8 cellular contexts compared by ENCODE assay signal in genomic region chr9:107487521-107488399, GRCh38. TPM values are rescaled to one million over a fixed set of nuclear protein-coding genes. Genes with fewer than 3 reads are reported as not detected.
DNase-seq lines count a peak whose midpoint lies in the region; ATAC-seq and TF ChIP-seq lines count a peak whose summit lies in the region.

No MANE protein-coding gene starts in this region.

- H3K36me3 ChIP-seq in WERI-Rb-1 (no peaks in the 10 kb centered on the region; the same call in 1 of the 2 replicates), parathyroid adenoma (ENCODE audit: control insufficient read depth, insufficient read depth, low read length) (no peaks in the 10 kb centered on the region)

- no peak overlapping the region for H3K4me3 Mint-ChIP-seq in activated CD4-positive, alpha-beta memory T cell treated with anti-CD3 and anti-CD28 coated beads for 36 hours
- no peak overlapping the region for H3K4me3 Mint-ChIP-seq in activated CD4-positive, alpha-beta memory T cell treated with anti-CD3 and anti-CD28 coated beads, Interleukin-2, amount 10 ng/mL, durations not matched to agents 7 days and 5 days
- H3K4me3 Mint-ChIP-seq in glutamatergic neuron (ENCODE audit: unreplicated experiment): peak overlapping the region; percentile 46

- H3K4me1 ChIP-seq in parathyroid adenoma: no peaks in the 10 kb centered on the region

- TF ChIP-seq CTCF in WERI-Rb-1 (IDR thresholded peaks at IDR 0.05; ENCODE audit: low read depth, low read length): peak; percentile 96
- TF ChIP-seq CTCF in glutamatergic neuron (IDR thresholded peaks at IDR 0.05; ENCODE audit: partially characterized antibody, unreplicated experiment): peak; percentile 71
- TF ChIP-seq CTCF in parathyroid adenoma (IDR thresholded peaks at IDR 0.05): peak; percentile 31

- H3K79me2 ChIP-seq in parathyroid adenoma: no peaks in the 10 kb centered on the region

- intact Hi-C loops in activated CD4-positive, alpha-beta memory T cell treated with anti-CD3 and anti-CD28 coated beads for 36 hours (cut with micrococcal nuclease): no loop called here

- peak; percentile 33 for DNase-seq in activated CD4-positive, alpha-beta memory T cell treated with anti-CD3 and anti-CD28 coated beads for 36 hours
- no peak for DNase-seq in activated CD4-positive, alpha-beta memory T cell treated with anti-CD3 and anti-CD28 coated beads, Interleukin-2, amount 10 ng/mL, durations not matched to agents 7 days and 5 days
- DNase-seq in WERI-Rb-1 (peak; percentile 76), glutamatergic neuron (peak; percentile 78)

- no peaks in the 10 kb centered on the region for H3K36me3 Mint-ChIP-seq in activated CD4-positive, alpha-beta memory T cell treated with anti-CD3 and anti-CD28 coated beads for 36 hours
- H3K36me3 Mint-ChIP-seq in activated CD4-positive, alpha-beta memory T cell treated with anti-CD3 and anti-CD28 coated beads, Interleukin-2, amount 10 ng/mL, durations not matched to agents 7 days and 5 days (ENCODE audit: low read depth): no peaks in the 10 kb centered on the region
- no peaks in the 10 kb centered on the region for H3K36me3 Mint-ChIP-seq in glutamatergic neuron (ENCODE audit: unreplicated experiment)

- no peaks in the 10 kb centered on the region for H3K9me3 Mint-ChIP-seq in activated CD4-positive, alpha-beta memory T cell treated with anti-CD3 and anti-CD28 coated beads for 36 hours
- no peaks in the 10 kb centered on the region for H3K9me3 Mint-ChIP-seq in activated CD4-positive, alpha-beta memory T cell treated with anti-CD3 and anti-CD28 coated beads, Interleukin-2, amount 10 ng/mL, durations not matched to agents 7 days and 5 days
- peaks cover 8% of the 10 kb centered on the region for H3K9me3 Mint-ChIP-seq in glutamatergic neuron (ENCODE audit: unreplicated experiment)

- H3K4me2 ChIP-seq in parathyroid adenoma (ENCODE audit: low read length): peak overlapping the region; percentile 63

- H2AFZ ChIP-seq in parathyroid adenoma: peak overlapping the region; percentile 62

- H3K27ac Mint-ChIP-seq in activated CD4-positive, alpha-beta memory T cell treated with anti-CD3 and anti-CD28 coated beads for 36 hours: no peak overlapping the region
- H3K27ac Mint-ChIP-seq in activated CD4-positive, alpha-beta memory T cell treated with anti-CD3 and anti-CD28 coated beads, Interleukin-2, amount 10 ng/mL, durations not matched to agents 7 days and 5 days: no peak overlapping the region
- no peak overlapping the region for H3K27ac Mint-ChIP-seq in glutamatergic neuron (ENCODE audit: unreplicated experiment)

- H3K27ac ChIP-seq in WERI-Rb-1 (no peak overlapping the region), parathyroid adenoma (peak overlapping the region; percentile 68)

- peaks cover 17% of the 10 kb centered on the region for H3K4me1 Mint-ChIP-seq in activated CD4-positive, alpha-beta memory T cell treated with anti-CD3 and anti-CD28 coated beads for 36 hours (ENCODE audit: low read depth)
- peaks cover 20% of the 10 kb centered on the region for H3K4me1 Mint-ChIP-seq in activated CD4-positive, alpha-beta memory T cell treated with anti-CD3 and anti-CD28 coated beads, Interleukin-2, amount 10 ng/mL, durations not matched to agents 7 days and 5 days
- H3K4me1 Mint-ChIP-seq in glutamatergic neuron (ENCODE audit: low read depth, unreplicated experiment): peaks cover 5% of the 10 kb centered on the region

- peaks cover 58% of the 10 kb centered on the region for H3K27me3 Mint-ChIP-seq in activated CD4-positive, alpha-beta memory T cell treated with anti-CD3 and anti-CD28 coated beads for 36 hours
- peaks cover 59% of the 10 kb centered on the region for H3K27me3 Mint-ChIP-seq in activated CD4-positive, alpha-beta memory T cell treated with anti-CD3 and anti-CD28 coated beads, Interleukin-2, amount 10 ng/mL, durations not matched to agents 7 days and 5 days
- H3K27me3 Mint-ChIP-seq in glutamatergic neuron (ENCODE audit: unreplicated experiment): peaks cover 24% of the 10 kb centered on the region

- ATAC-seq in GM19463 (IDR thresholded peaks at IDR 0.05; ENCODE audit: unreplicated experiment) (no peak), HG02763 (IDR thresholded peaks at IDR 0.05; ENCODE audit: unreplicated experiment) (no peak), HG03571 (IDR thresholded peaks at IDR 0.05; ENCODE audit: unreplicated experiment) (no peak)

- no peak overlapping the region for H3K9ac ChIP-seq in parathyroid adenoma

- CTCF ChIA-PET in activated CD4-positive, alpha-beta memory T cell treated with anti-CD3 and anti-CD28 coated beads for 36 hours (lab: Charles Lee): no interaction called here
- CTCF ChIA-PET in activated CD4-positive, alpha-beta memory T cell treated with anti-CD3 and anti-CD28 coated beads, Interleukin-2, amount 10 ng/mL, durations not matched to agents 7 days and 5 days (lab: Charles Lee): interaction anchor here (1.2 kb wide), 1 partner anchor 10 kb away, joined by 3 read pairs; no protein-coding TSS in a partner anchor

- H3K9me3 ChIP-seq in WERI-Rb-1 (ENCODE audit: severe bottlenecking) (no peaks in the 10 kb centered on the region), parathyroid adenoma (ENCODE audit: control insufficient read depth, low read length) (no peaks in the 10 kb centered on the region)

- POLR2A ChIA-PET in activated CD4-positive, alpha-beta memory T cell treated with anti-CD3 and anti-CD28 coated beads for 36 hours (lab: Charles Lee): no interaction called here
- POLR2A ChIA-PET in activated CD4-positive, alpha-beta memory T cell treated with anti-CD3 and anti-CD28 coated beads, Interleukin-2, amount 10 ng/mL, durations not matched to agents 7 days and 5 days (lab: Charles Lee): no interaction called here

- H3K27me3 ChIP-seq in WERI-Rb-1 (ENCODE audit: insufficient read depth, low read depth, severe bottlenecking): peaks cover 26% of the 10 kb centered on the region
- H3K27me3 ChIP-seq in parathyroid adenoma (ENCODE audit: control insufficient read depth, insufficient read depth, low read length): no peaks in the 10 kb centered on the region

- H3K4me3 ChIP-seq in WERI-Rb-1 (ENCODE audit: low read depth, low read length): peak overlapping the region; percentile 39
- peak overlapping the region; percentile 55 for H3K4me3 ChIP-seq in parathyroid adenoma (ENCODE audit: low read depth, low read length)

RNA-seq across cellular contexts. Expression of gene KLF4, which starts 1.8 kb away (rescaled TPM):
- 1 to 10 TPM in 1 of 2 experiments, under 1 TPM in 1; 0.75 to 1.3 TPM for total RNA-seq in activated CD4-positive, alpha-beta memory T cell treated with anti-CD3 and anti-CD28 coated beads for 36 hours
- total RNA-seq in activated CD4-positive, alpha-beta memory T cell treated with anti-CD3 and anti-CD28 coated beads, Interleukin-2, amount 10 ng/mL, durations not matched to agents 7 days and 5 days: under 1 TPM; 0.35 TPM
- total RNA-seq in glutamatergic neuron (ENCODE audit: unreplicated experiment): 72.1 TPM

Comparison
In these comparisons a context has a peak if more than half of its experiments do, and no peak if none do; other contexts are left out.
1. CTCF ChIP-seq: peak in every context shown above with its lines; median percentile 96 in WERI-Rb-1; 71 in glutamatergic neuron; 31 in parathyroid adenoma.
2. RNA of gene KLF4, which starts 1.8 kb away (total RNA-seq): 72.1 TPM in glutamatergic neuron (single experiment); 0.75 to 1.3 TPM in activated CD4-positive, alpha-beta memory T cell treated with anti-CD3 and anti-CD28 coated beads for 36 hours and 0.35 TPM in activated CD4-positive, alpha-beta memory T cell treated with anti-CD3 and anti-CD28 coated beads, Interleukin-2, amount 10 ng/mL, durations not matched to agents 7 days and 5 days; every median in the first group is over 10 times any median in the second.